Comparison of ENCODE assay signal across 2 cellular contexts in genomic region chr1:227765261-227766014, GRCh38.
A peak's percentile ranks its signal among the peaks of the same experiment; 100 is the strongest.
TF ChIP-seq lines count a peak whose summit lies in the region.

No MANE protein-coding gene starts in this region.

TF ChIP-seq in K562, 482 proteins besides CTCF, POLR2A, EP300 and RAD21:
- TF ChIP-seq ELF1 (tag; IDR thresholded peaks at IDR 0.05) (no peak), POLR2G (IDR thresholded peaks at IDR 0.05; ENCODE audit: low read depth, low read length) (0 out of 2 replicates have a peak, but pooled peaks have one; percentile 29), E2F8 (IDR thresholded peaks at IDR 0.05; ENCODE audit: low read depth, partially characterized antibody) (no peak), YBX1 (IDR thresholded peaks at IDR 0.05) (no peak)

TF ChIP-seq in GM23338, 12 proteins besides CTCF, POLR2A, EP300 and RAD21:
- TF ChIP-seq STAT1 (IDR thresholded peaks at IDR 0.05; ENCODE audit: unreplicated experiment), result no peak
- no peak for TF ChIP-seq ETS1 (IDR thresholded peaks at IDR 0.05)
- TF ChIP-seq ZNF114 (CRISPR knock-in tag; IDR thresholded peaks at IDR 0.05), result no peak
- no peak for TF ChIP-seq ZNF462 (CRISPR knock-in tag; IDR thresholded peaks at IDR 0.05)
- TF ChIP-seq EZH2 (IDR thresholded peaks at IDR 0.05; ENCODE audit: low read depth, unreplicated experiment), result no peak
- no peak for TF ChIP-seq EZH2phosphoT487 (IDR thresholded peaks at IDR 0.05; ENCODE audit: unreplicated experiment)
- no peak for TF ChIP-seq POLR2AphosphoS5 (IDR thresholded peaks at IDR 0.05; ENCODE audit: low read depth)
- no peak for TF ChIP-seq ZNF331 (CRISPR knock-in tag; IDR thresholded peaks at IDR 0.05; ENCODE audit: low read depth)
- TF ChIP-seq NANOG (IDR thresholded peaks at IDR 0.05; ENCODE audit: borderline replicate concordance), result no peak
- no peak for TF ChIP-seq CREB1 (CRISPR knock-in tag; IDR thresholded peaks at IDR 0.05; ENCODE audit: low read depth)
- TF ChIP-seq, protein P1, sequence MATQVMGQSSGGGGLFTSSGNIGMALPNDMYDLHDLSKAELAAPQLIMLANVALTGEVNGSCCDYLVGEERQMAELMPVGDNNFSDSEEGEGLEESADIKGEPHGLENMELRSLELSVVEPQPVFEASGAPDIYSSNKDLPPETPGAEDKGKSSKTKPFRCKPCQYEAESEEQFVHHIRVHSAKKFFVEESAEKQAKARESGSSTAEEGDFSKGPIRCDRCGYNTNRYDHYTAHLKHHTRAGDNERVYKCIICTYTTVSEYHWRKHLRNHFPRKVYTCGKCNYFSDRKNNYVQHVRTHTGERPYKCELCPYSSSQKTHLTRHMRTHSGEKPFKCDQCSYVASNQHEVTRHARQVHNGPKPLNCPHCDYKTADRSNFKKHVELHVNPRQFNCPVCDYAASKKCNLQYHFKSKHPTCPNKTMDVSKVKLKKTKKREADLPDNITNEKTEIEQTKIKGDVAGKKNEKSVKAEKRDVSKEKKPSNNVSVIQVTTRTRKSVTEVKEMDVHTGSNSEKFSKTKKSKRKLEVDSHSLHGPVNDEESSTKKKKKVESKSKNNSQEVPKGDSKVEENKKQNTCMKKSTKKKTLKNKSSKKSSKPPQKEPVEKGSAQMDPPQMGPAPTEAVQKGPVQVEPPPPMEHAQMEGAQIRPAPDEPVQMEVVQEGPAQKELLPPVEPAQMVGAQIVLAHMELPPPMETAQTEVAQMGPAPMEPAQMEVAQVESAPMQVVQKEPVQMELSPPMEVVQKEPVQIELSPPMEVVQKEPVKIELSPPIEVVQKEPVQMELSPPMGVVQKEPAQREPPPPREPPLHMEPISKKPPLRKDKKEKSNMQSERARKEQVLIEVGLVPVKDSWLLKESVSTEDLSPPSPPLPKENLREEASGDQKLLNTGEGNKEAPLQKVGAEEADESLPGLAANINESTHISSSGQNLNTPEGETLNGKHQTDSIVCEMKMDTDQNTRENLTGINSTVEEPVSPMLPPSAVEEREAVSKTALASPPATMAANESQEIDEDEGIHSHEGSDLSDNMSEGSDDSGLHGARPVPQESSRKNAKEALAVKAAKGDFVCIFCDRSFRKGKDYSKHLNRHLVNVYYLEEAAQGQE (IDR thresholded peaks at IDR 0.05; ENCODE audit: unreplicated experiment), result no peak
- no peak for TF ChIP-seq JUNB (IDR thresholded peaks at IDR 0.05; ENCODE audit: unreplicated experiment)
